In genomic region chr17:29379084-29379811, GRCh38 we compare ENCODE assay signal across 11 cellular contexts. TPM values are rescaled to one million over a fixed set of nuclear protein-coding genes. Genes with fewer than 3 reads are reported as not detected.
A peak's percentile ranks its signal among the peaks of the same experiment; 100 is the strongest.
DNase-seq lines count a peak whose midpoint lies in the region; ATAC-seq and TF ChIP-seq lines count a peak whose summit lies in the region.
"Had no signal": no experiment of that assay in that cellular context is flagged by ENCODE, and none has a peak within 500 bp of the region (broad histone marks: within the 10 kb centered on the region; RNA-seq: fewer than 3 reads in every experiment).

No MANE protein-coding gene starts in this region.

- no peaks in the 10 kb centered on the region for H3K36me3 ChIP-seq in subcutaneous abdominal adipose tissue (ENCODE audit: control insufficient read depth in 5 of 5, insufficient read depth in 5 of 5, low read length in 5 of 5)
- H3K36me3 ChIP-seq: lower lobe of right lung had no signal

- no peaks in the 10 kb centered on the region for H3K27me3 ChIP-seq in subcutaneous abdominal adipose tissue (ENCODE audit: control insufficient read depth in 5 of 5, insufficient read depth in 4 of 5, low read length in 5 of 5)

- H3K4me3 ChIP-seq in subcutaneous abdominal adipose tissue (ENCODE audit: low read depth in 1 of 5, low read length in 5 of 5): peak overlapping the region in 2 of 5 donors; percentile 0 to 26
- H3K4me3 ChIP-seq: lower lobe of right lung had no signal

- H3K4me1 Mint-ChIP-seq in chondrocyte (ENCODE audit: low read depth): peaks cover 16% of the 10 kb centered on the region

- no peak for TF ChIP-seq CTCF in VCaP (conservative IDR thresholded peaks at IDR 0.05)
- TF ChIP-seq CTCF in chondrocyte (IDR thresholded peaks at IDR 0.05): no peak

- H3K4me1 ChIP-seq in subcutaneous abdominal adipose tissue (ENCODE audit: control insufficient read depth in 5 of 5, insufficient read depth in 5 of 5, low read length in 5 of 5): peaks cover 4 to 30% (median 13%) of the 10 kb centered on the region in 5 donors
- H3K4me1 ChIP-seq: lower lobe of right lung had no signal

- H3K9me3 ChIP-seq in subcutaneous abdominal adipose tissue (ENCODE audit: control insufficient read depth in 5 of 5, low read length in 5 of 5): no peaks in the 10 kb centered on the region
- H3K9me3 ChIP-seq: lower lobe of right lung had no signal

- H3K27ac ChIP-seq in VCaP: peak overlapping the region; percentile 79
- H3K27ac ChIP-seq in subcutaneous abdominal adipose tissue (ENCODE audit: low read depth, low read length): peak overlapping the region; percentile 10
- H3K27ac ChIP-seq: lower lobe of right lung had no signal

- no peak for ATAC-seq in GM19467 (IDR thresholded peaks at IDR 0.05; ENCODE audit: unreplicated experiment)
- ATAC-seq: right cardiac atrium had no signal

- no peak overlapping the region for H3K27ac Mint-ChIP-seq in chondrocyte (ENCODE audit: unreplicated experiment)

- H3K4me3 Mint-ChIP-seq in chondrocyte (ENCODE audit: unreplicated experiment): no peak overlapping the region

- H3K36me3 Mint-ChIP-seq in chondrocyte (ENCODE audit: low read depth): no peaks in the 10 kb centered on the region

- peak; percentile 5 for DNase-seq in NCI-H2196 (lab: John Stamatoyannopoulos, UW; ENCODE audit: unreplicated experiment)
- no peak for DNase-seq in NCI-H2196 treated with DMSO at 0.1 percent for 48 hours (lab: John Stamatoyannopoulos, UW; ENCODE audit: unreplicated experiment)
- peak; percentile 60 for DNase-seq in islet precursor cell
- no peak for DNase-seq in chondrocyte (ENCODE audit: low spot score)
- DNase-seq in activated naive CD4-positive, alpha-beta T cell (lab: John Stamatoyannopoulos, UW): no peak
- DNase-seq: lower lobe of right lung, NCI-H2171, right cardiac atrium had no signal

- no peaks in the 10 kb centered on the region for H3K9me3 Mint-ChIP-seq in chondrocyte (ENCODE audit: low read depth)

- H3K9ac ChIP-seq in subcutaneous abdominal adipose tissue (ENCODE audit: low read length in 5 of 5): peak overlapping the region in 2 of 5 donors; percentile 6 to 23

- no peaks in the 10 kb centered on the region for H3K27me3 Mint-ChIP-seq in chondrocyte (ENCODE audit: low read depth)

RNA-seq across cellular contexts. Expression of gene TAOK1, which starts 10.9 kb away (rescaled TPM):
- 77.7 to 87.1 TPM (median 85.7 TPM) in 3 replicates for total RNA-seq in chondrocyte

Comparison
In these comparisons a context has a peak if more than half of its experiments do, and no peak if none do; other contexts are left out.
1. DNase-seq: peak in NCI-H2196 (single experiment) and islet precursor cell (single experiment); none in NCI-H2196 treated with DMSO at 0.1 percent for 48 hours (single experiment), chondrocyte (single experiment) and activated naive CD4-positive, alpha-beta T cell (0 of 4).